Comparison of ENCODE assay signal across 2 cellular contexts in genomic region chr1:101240041-101240430, GRCh38.
TF ChIP-seq lines count a peak whose summit lies in the region.

No MANE protein-coding gene starts in this region.

TF ChIP-seq in GM12878, 131 proteins besides CTCF, POLR2A, EP300 and RAD21 (continued from another document and continues in another):
- TF ChIP-seq, protein P1, sequence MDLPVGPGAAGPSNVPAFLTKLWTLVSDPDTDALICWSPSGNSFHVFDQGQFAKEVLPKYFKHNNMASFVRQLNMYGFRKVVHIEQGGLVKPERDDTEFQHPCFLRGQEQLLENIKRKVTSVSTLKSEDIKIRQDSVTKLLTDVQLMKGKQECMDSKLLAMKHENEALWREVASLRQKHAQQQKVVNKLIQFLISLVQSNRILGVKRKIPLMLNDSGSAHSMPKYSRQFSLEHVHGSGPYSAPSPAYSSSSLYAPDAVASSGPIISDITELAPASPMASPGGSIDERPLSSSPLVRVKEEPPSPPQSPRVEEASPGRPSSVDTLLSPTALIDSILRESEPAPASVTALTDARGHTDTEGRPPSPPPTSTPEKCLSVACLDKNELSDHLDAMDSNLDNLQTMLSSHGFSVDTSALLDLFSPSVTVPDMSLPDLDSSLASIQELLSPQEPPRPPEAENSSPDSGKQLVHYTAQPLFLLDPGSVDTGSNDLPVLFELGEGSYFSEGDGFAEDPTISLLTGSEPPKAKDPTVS (IDR thresholded peaks at IDR 0.05; ENCODE audit: low read depth, low read length), result no peak
- TF ChIP-seq MAX (IDR thresholded peaks at IDR 0.05; ENCODE audit: low read depth, low read length) (no peak), TCF12 (IDR thresholded peaks at IDR 0.05; ENCODE audit: low read depth, low read length) (no peak), BCL11A (IDR thresholded peaks at IDR 0.05; ENCODE audit: low read depth, low read length) (no peak), CEBPB (IDR thresholded peaks at IDR 0.05; ENCODE audit: borderline replicate concordance in 1 of 2, low read depth in 2 of 2, low read length in 2 of 2) (no peak), ZNF687 (IDR thresholded peaks at IDR 0.05) (no peak), ATF2 (IDR thresholded peaks at IDR 0.05; ENCODE audit: low read length) (no peak), FOS (IDR thresholded peaks at IDR 0.05; ENCODE audit: borderline replicate concordance, extremely low read depth, insufficient read length) (no peak), NBN (IDR thresholded peaks at IDR 0.05) (no peak), TBL1XR1 (IDR thresholded peaks at IDR 0.05; ENCODE audit: low read depth, low read length) (no peak), STAT1 (conservative IDR thresholded peaks at IDR 0.05) (no peak)
- TF ChIP-seq, protein P2, sequence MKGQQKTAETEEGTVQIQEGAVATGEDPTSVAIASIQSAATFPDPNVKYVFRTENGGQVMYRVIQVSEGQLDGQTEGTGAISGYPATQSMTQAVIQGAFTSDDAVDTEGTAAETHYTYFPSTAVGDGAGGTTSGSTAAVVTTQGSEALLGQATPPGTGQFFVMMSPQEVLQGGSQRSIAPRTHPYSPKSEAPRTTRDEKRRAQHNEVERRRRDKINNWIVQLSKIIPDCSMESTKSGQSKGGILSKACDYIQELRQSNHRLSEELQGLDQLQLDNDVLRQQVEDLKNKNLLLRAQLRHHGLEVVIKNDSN (IDR thresholded peaks at IDR 0.05; ENCODE audit: borderline replicate concordance, extremely low read length, insufficient read depth, low read depth, low read length), result no peak
- TF ChIP-seq, protein P3, sequence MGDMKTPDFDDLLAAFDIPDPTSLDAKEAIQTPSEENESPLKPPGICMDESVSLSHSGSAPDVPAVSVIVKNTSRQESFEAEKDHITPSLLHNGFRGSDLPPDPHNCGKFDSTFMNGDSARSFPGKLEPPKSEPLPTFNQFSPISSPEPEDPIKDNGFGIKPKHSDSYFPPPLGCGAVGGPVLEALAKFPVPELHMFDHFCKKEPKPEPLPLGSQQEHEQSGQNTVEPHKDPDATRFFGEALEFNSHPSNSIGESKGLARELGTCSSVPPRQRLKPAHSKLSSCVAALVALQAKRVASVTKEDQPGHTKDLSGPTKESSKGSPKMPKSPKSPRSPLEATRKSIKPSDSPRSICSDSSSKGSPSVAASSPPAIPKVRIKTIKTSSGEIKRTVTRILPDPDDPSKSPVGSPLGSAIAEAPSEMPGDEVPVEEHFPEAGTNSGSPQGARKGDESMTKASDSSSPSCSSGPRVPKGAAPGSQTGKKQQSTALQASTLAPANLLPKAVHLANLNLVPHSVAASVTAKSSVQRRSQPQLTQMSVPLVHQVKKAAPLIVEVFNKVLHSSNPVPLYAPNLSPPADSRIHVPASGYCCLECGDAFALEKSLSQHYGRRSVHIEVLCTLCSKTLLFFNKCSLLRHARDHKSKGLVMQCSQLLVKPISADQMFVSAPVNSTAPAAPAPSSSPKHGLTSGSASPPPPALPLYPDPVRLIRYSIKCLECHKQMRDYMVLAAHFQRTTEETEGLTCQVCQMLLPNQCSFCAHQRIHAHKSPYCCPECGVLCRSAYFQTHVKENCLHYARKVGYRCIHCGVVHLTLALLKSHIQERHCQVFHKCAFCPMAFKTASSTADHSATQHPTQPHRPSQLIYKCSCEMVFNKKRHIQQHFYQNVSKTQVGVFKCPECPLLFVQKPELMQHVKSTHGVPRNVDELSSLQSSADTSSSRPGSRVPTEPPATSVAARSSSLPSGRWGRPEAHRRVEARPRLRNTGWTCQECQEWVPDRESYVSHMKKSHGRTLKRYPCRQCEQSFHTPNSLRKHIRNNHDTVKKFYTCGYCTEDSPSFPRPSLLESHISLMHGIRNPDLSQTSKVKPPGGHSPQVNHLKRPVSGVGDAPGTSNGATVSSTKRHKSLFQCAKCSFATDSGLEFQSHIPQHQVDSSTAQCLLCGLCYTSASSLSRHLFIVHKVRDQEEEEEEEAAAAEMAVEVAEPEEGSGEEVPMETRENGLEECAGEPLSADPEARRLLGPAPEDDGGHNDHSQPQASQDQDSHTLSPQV (IDR thresholded peaks at IDR 0.05), result no peak

TF ChIP-seq in GM23338, 12 proteins besides CTCF, POLR2A, EP300 and RAD21 (continued from another document):
- TF ChIP-seq ZNF462 (CRISPR knock-in tag; IDR thresholded peaks at IDR 0.05), result no peak
- TF ChIP-seq ETS1 (IDR thresholded peaks at IDR 0.05), result no peak
- no peak for TF ChIP-seq STAT1 (IDR thresholded peaks at IDR 0.05; ENCODE audit: unreplicated experiment)
- TF ChIP-seq EZH2 (IDR thresholded peaks at IDR 0.05; ENCODE audit: low read depth, unreplicated experiment), result no peak
- TF ChIP-seq, protein P4, sequence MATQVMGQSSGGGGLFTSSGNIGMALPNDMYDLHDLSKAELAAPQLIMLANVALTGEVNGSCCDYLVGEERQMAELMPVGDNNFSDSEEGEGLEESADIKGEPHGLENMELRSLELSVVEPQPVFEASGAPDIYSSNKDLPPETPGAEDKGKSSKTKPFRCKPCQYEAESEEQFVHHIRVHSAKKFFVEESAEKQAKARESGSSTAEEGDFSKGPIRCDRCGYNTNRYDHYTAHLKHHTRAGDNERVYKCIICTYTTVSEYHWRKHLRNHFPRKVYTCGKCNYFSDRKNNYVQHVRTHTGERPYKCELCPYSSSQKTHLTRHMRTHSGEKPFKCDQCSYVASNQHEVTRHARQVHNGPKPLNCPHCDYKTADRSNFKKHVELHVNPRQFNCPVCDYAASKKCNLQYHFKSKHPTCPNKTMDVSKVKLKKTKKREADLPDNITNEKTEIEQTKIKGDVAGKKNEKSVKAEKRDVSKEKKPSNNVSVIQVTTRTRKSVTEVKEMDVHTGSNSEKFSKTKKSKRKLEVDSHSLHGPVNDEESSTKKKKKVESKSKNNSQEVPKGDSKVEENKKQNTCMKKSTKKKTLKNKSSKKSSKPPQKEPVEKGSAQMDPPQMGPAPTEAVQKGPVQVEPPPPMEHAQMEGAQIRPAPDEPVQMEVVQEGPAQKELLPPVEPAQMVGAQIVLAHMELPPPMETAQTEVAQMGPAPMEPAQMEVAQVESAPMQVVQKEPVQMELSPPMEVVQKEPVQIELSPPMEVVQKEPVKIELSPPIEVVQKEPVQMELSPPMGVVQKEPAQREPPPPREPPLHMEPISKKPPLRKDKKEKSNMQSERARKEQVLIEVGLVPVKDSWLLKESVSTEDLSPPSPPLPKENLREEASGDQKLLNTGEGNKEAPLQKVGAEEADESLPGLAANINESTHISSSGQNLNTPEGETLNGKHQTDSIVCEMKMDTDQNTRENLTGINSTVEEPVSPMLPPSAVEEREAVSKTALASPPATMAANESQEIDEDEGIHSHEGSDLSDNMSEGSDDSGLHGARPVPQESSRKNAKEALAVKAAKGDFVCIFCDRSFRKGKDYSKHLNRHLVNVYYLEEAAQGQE (IDR thresholded peaks at IDR 0.05; ENCODE audit: unreplicated experiment), result no peak
- TF ChIP-seq POLR2AphosphoS5 (IDR thresholded peaks at IDR 0.05; ENCODE audit: low read depth), result no peak
- TF ChIP-seq ZNF114 (CRISPR knock-in tag; IDR thresholded peaks at IDR 0.05), result no peak
